In genomic region chr7:1668932-1669485, GRCh38 we compare ENCODE assay signal across 9 cellular contexts. TPM values are rescaled to one million over a fixed set of nuclear protein-coding genes. Genes with fewer than 3 reads are reported as not detected.
DNase-seq lines count a peak whose midpoint lies in the region; ATAC-seq and TF ChIP-seq lines count a peak whose summit lies in the region.
"Had no signal": no experiment of that assay in that cellular context is flagged by ENCODE, and none has a peak within 500 bp of the region (broad histone marks: within the 10 kb centered on the region; RNA-seq: fewer than 3 reads in every experiment).

No MANE protein-coding gene starts in this region.

- ATAC-seq in HG03354 (IDR thresholded peaks at IDR 0.05; ENCODE audit: poor library complexity, severe bottlenecking, unreplicated experiment) (no peak), GM18520 (IDR thresholded peaks at IDR 0.05; ENCODE audit: unreplicated experiment) (no peak)

- H3K4me1 Mint-ChIP-seq in Caco-2 (ENCODE audit: low read depth, unreplicated experiment) (no peaks in the 10 kb centered on the region), IgD-negative memory B cell (peaks cover 0 to 3% (median 2%) of the 10 kb centered on the region in 3 donors), endothelial cell (ENCODE audit: unreplicated experiment) (peaks cover 5% of the 10 kb centered on the region), nephron progenitor cell (peaks cover 23% of the 10 kb centered on the region)

- no peaks in the 10 kb centered on the region for H3K9me3 ChIP-seq in Caco-2

- POLR2A ChIA-PET in Caco-2 (lab: Charles Lee), result no interaction called here

- H3K36me3 ChIP-seq in Caco-2 (ENCODE audit: control insufficient read depth, insufficient read depth, low read length), result no peaks in the 10 kb centered on the region

- intact Hi-C loops in Caco-2 (cut with micrococcal nuclease; ENCODE audit: unreplicated experiment), result no loop called here

- no TSS peak for BruUV-seq in Caco-2 (replicated peaks; lab: Mats Ljungman, UMichigan)

- H3K4me1 ChIP-seq in Caco-2, result peaks cover 28% of the 10 kb centered on the region
- H3K4me1 ChIP-seq: parathyroid adenoma had no signal

- no peak overlapping the region for H3K4me3 ChIP-seq in Caco-2 (ENCODE audit: low read depth, low read length)

- DNase-seq in Caco-2, result peak in 1 of 2 experiments; percentile 29
- DNase-seq in endothelial cell (ENCODE audit: low spot score), result no peak
- DNase-seq in nephron progenitor cell, result peak; percentile 51
- DNase-seq in DMS79 treated with DMSO at 0.1 percent for 48 hours (lab: John Stamatoyannopoulos, UW), result no peak
- no peak for DNase-seq in stimulated activated naive CD4-positive, alpha-beta T cell treated with Interleukin-2 at 50 U/mL for 16 hours (lab: John Stamatoyannopoulos, UW)

- H3K27ac Mint-ChIP-seq in Caco-2 (ENCODE audit: unreplicated experiment) (no peak overlapping the region), IgD-negative memory B cell (no peak overlapping the region), endothelial cell (ENCODE audit: unreplicated experiment) (no peak overlapping the region), nephron progenitor cell (no peak overlapping the region)

- H3K9me3 Mint-ChIP-seq in Caco-2 (ENCODE audit: unreplicated experiment) (no peaks in the 10 kb centered on the region), IgD-negative memory B cell (peaks cover 0 to 2% (median 0%) of the 10 kb centered on the region in 3 donors), endothelial cell (ENCODE audit: unreplicated experiment) (no peaks in the 10 kb centered on the region), nephron progenitor cell (no peaks in the 10 kb centered on the region)

- CTCF ChIA-PET in Caco-2 (lab: Charles Lee), result interaction anchor here (0.6 kb wide), 1 partner anchor 253 kb away, joined by 4 read pairs; no protein-coding TSS in a partner anchor

- no peak for TF ChIP-seq CTCF in Caco-2 (IDR thresholded peaks at IDR 0.05; ENCODE audit: insufficient read depth in 1 of 2, low read depth in 1 of 2, low read length in 1 of 2, severe bottlenecking in 1 of 2, unreplicated experiment in 1 of 2)
- TF ChIP-seq CTCF in endothelial cell (IDR thresholded peaks at IDR 0.05; ENCODE audit: unreplicated experiment), result no peak
- no peak for TF ChIP-seq CTCF in nephron progenitor cell (IDR thresholded peaks at IDR 0.05)

- peaks cover 6% of the 10 kb centered on the region for H3K27me3 ChIP-seq in Caco-2 (replicated peaks; ENCODE audit: control insufficient read depth, insufficient read depth, low read length)

- H3K27me3 Mint-ChIP-seq in Caco-2 (ENCODE audit: insufficient read depth, unreplicated experiment) (peaks cover 12% of the 10 kb centered on the region), IgD-negative memory B cell (peaks cover 32% of the 10 kb centered on the region), endothelial cell (ENCODE audit: unreplicated experiment) (peaks cover 12% of the 10 kb centered on the region), nephron progenitor cell (ENCODE audit: low read depth, poor library complexity) (peaks cover 10% of the 10 kb centered on the region)

- H3K4me3 Mint-ChIP-seq in Caco-2 (ENCODE audit: unreplicated experiment), result peak overlapping the region; percentile 50
- peak overlapping the region; percentile 25 to 86 (median 44) for H3K4me3 Mint-ChIP-seq in IgD-negative memory B cell
- peak overlapping the region; percentile 75 for H3K4me3 Mint-ChIP-seq in endothelial cell (ENCODE audit: unreplicated experiment)
- peak overlapping the region; percentile 73 for H3K4me3 Mint-ChIP-seq in nephron progenitor cell

- H3K36me3 Mint-ChIP-seq in Caco-2 (ENCODE audit: insufficient read depth, unreplicated experiment) (no peaks in the 10 kb centered on the region), IgD-negative memory B cell (no peaks in the 10 kb centered on the region), endothelial cell (ENCODE audit: low read depth, unreplicated experiment) (no peaks in the 10 kb centered on the region), nephron progenitor cell (ENCODE audit: low read depth) (no peaks in the 10 kb centered on the region)

RNA-seq across cellular contexts. Expression of gene ELFN1, which starts 1.1 kb away (rescaled TPM):
- total RNA-seq in Caco-2 (2022) (2.3 TPM in 2 replicates), endothelial cell (ENCODE audit: unreplicated experiment) (10.6 TPM)
- 0.54 TPM for polyA plus RNA-seq in IgD-negative memory B cell
